In the genomic region with DNA sequence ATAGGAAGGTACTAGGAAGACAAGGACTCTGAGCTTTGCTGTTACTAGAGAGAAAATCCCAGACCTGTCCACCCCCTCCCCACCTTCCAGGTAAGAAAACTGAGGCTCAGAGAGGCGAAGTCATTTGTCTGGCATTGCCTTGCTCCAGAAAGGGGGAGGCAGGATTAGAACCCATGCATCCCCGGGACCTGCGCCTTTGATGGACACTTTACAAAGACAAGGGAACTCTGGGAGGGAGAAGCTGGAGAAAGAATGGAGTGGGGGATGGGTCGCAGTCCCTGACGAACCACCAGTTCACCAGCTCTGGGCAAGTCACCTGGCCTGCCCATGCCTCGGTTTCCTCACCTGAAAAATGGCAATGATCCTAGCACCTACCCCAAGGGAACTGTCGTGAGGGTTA, we compare ENCODE assay signal across 19 cellular contexts. TPM values are rescaled to one million over a fixed set of nuclear protein-coding genes. Genes with fewer than 3 reads are reported as not detected.
DNase-seq lines count a peak whose midpoint lies in the region; ATAC-seq and TF ChIP-seq lines count a peak whose summit lies in the region.
"Had no signal": no experiment of that assay in that cellular context is flagged by ENCODE, and none has a peak within 500 bp of the region (broad histone marks: within the 10 kb centered on the region; RNA-seq: fewer than 3 reads in every experiment).

No MANE protein-coding gene starts in this region.

- DNase-seq in HCT116 (ENCODE audit: low read depth, low spot score) (no peak), WTC11 (ENCODE audit: low spot score) (no peak), prostate gland (ENCODE audit: low spot score) (no peak), A172 (ENCODE audit: low spot score) (no peak), NCI-H2227 treated with DMSO at 0.1 percent for 48 hours (lab: John Stamatoyannopoulos, UW) (no peak), aorta (no peak)
- DNase-seq: EL, HFFc6, Karpas-422, MM.1S, NCI-H1105 treated with DMSO at 0.1 percent for 48 hours, NCI-H1694 treated with DMSO at 0.1 percent for 48 hours, NCI-H2107, NCI-H345, NCI-H526, RPMI8226, SJCRH30 had no signal

- TF ChIP-seq POLR2A in HCT116 (IDR thresholded peaks at IDR 0.05; ENCODE audit: borderline replicate concordance, extremely low read depth, insufficient read depth, insufficient read length) (no peak), prostate gland (IDR thresholded peaks at IDR 0.05) (no peak)

- no peaks in the 10 kb centered on the region for H4K20me1 ChIP-seq in HCT116 (ENCODE audit: insufficient read depth)

- H3K27ac ChIP-seq in HCT116 (ENCODE audit: low read depth, low read length), result no peak overlapping the region
- peak overlapping the region; percentile 77 to 92 for H3K27ac ChIP-seq in esophagus (ENCODE audit: low read depth in 2 of 2, low read length in 1 of 2)
- H3K27ac ChIP-seq in prostate gland, result peak overlapping the region; percentile 43 to 50
- no peak overlapping the region for H3K27ac ChIP-seq in aorta (ENCODE audit: low read depth in 1 of 2, low read length in 2 of 2)
- H3K27ac ChIP-seq: C4-2B, SJCRH30 had no signal

- H3K4me3 Mint-ChIP-seq in WTC11, result no peak overlapping the region
- H3K4me3 Mint-ChIP-seq: HFFc6 had no signal

- no peaks in the 10 kb centered on the region; the same call in 1 of the 2 replicates for H3K27me3 Mint-ChIP-seq in WTC11 (ENCODE audit: low read depth)

- H3K79me2 ChIP-seq in HCT116 (ENCODE audit: insufficient read depth, low read length), result no peaks in the 10 kb centered on the region

- 0 out of 2 replicates have a peak overlapping the region, but pooled peaks have one; percentile 53 for H3K27ac Mint-ChIP-seq in WTC11
- H3K27ac Mint-ChIP-seq: HFFc6 had no signal

- H3K36me3 ChIP-seq in HCT116 (ENCODE audit: control insufficient read depth in 1 of 2, insufficient read depth in 2 of 2, low read length in 2 of 2) (no peaks in the 10 kb centered on the region), esophagus (ENCODE audit: control insufficient read depth in 2 of 2, insufficient read depth in 2 of 2, low read length in 1 of 2) (peaks cover 0 to 2% of the 10 kb centered on the region in 2 donors), prostate gland (no peaks in the 10 kb centered on the region), aorta (ENCODE audit: control insufficient read depth in 1 of 2, insufficient read depth in 2 of 2, low read length in 1 of 2) (no peaks in the 10 kb centered on the region)
- H3K36me3 ChIP-seq: SJCRH30 had no signal

- peak overlapping the region; percentile 26; the same call in 1 of the 2 replicates for H3K4me2 ChIP-seq in HCT116 (ENCODE audit: low read length)

- H3K4me3 ChIP-seq in HCT116 (replicated peaks in 1 of 2; ENCODE audit: low read depth in 1 of 2, low read length in 2 of 2) (no peak overlapping the region), esophagus (ENCODE audit: low read depth in 1 of 2, low read length in 2 of 2) (no peak overlapping the region), prostate gland (no peak overlapping the region), aorta (ENCODE audit: low read length in 2 of 2) (no peak overlapping the region)
- H3K4me3 ChIP-seq: SJCRH30 had no signal

- H3K9ac ChIP-seq in HCT116 (ENCODE audit: low read length), result no peak overlapping the region

- 67 to 71% methylated on average over 7 of the region's 7 CpGs for WGBS in esophagus, 2 donors
- WGBS in prostate gland, result 60% methylated on average over 7 of the region's 7 CpGs
- WGBS in aorta, 2 donors, result 38 to 52% methylated on average over 7 of the region's 7 CpGs

- peaks cover 9 to 36% of the 10 kb centered on the region in 2 experiments; a peak in 3 of 4 replicates for H3K4me1 ChIP-seq in HCT116 (ENCODE audit: control insufficient read depth in 1 of 2, insufficient read depth in 2 of 2, low read length in 2 of 2)
- peaks cover 11 to 19% of the 10 kb centered on the region in 2 donors for H3K4me1 ChIP-seq in esophagus (ENCODE audit: control insufficient read depth in 2 of 2, insufficient read depth in 2 of 2, low read length in 1 of 2)
- H3K4me1 ChIP-seq in prostate gland (replicated peaks), result no peaks in the 10 kb centered on the region
- no peaks in the 10 kb centered on the region for H3K4me1 ChIP-seq in aorta (ENCODE audit: control insufficient read depth in 1 of 2, insufficient read depth in 2 of 2, low read length in 2 of 2)

- no peak for TF ChIP-seq RAD21 in HCT116 (IDR thresholded peaks at IDR 0.05; ENCODE audit: low read depth)

- H3K36me3 Mint-ChIP-seq in WTC11, result no peaks in the 10 kb centered on the region

- ATAC-seq in HCT116 (no peak), WTC11 (no peak), aorta (ENCODE audit: low FRiP score) (no peak)

- H3K9me2 ChIP-seq in HCT116 (ENCODE audit: insufficient read depth), result no peaks in the 10 kb centered on the region

- H3K27me3 ChIP-seq in HCT116 (ENCODE audit: insufficient read depth, low read length) (no peaks in the 10 kb centered on the region), esophagus (ENCODE audit: control insufficient read depth in 1 of 2, insufficient read depth in 2 of 2, low read length in 2 of 2) (no peaks in the 10 kb centered on the region), prostate gland (replicated peaks; ENCODE audit: insufficient read depth) (no peaks in the 10 kb centered on the region), aorta (ENCODE audit: control insufficient read depth in 1 of 2, insufficient read depth in 2 of 2, low read length in 1 of 2) (no peaks in the 10 kb centered on the region)
- H3K27me3 ChIP-seq: SJCRH30 had no signal

- intact Hi-C loops in HCT116 (cut with micrococcal nuclease), result no loop called here
- intact Hi-C loops in prostate gland (cut with DNase I), result no loop called here
- intact Hi-C loops in aorta (cut with DNase I), result no loop called here

- H3K9me3 Mint-ChIP-seq in WTC11, result no peaks in the 10 kb centered on the region
- H3K9me3 Mint-ChIP-seq: HFFc6 had no signal

- RAD21 ChIA-PET in HCT116 (lab: Charles Lee; ENCODE audit: low non-redundant PET in 1 of 2, low total read pairs in 2 of 2, uncharacterized antibody in 2 of 2, unreplicated experiment in 2 of 2), result no interaction called here

- TF ChIP-seq CTCF in HCT116 (IDR thresholded peaks at IDR 0.05 in 2 of 3, conservative IDR thresholded peaks at IDR 0.05 in 1 of 3; ENCODE audit: borderline replicate concordance in 1 of 3, insufficient read depth in 1 of 3, low read depth in 2 of 3, low read length in 2 of 3) (no peak), WTC11 (IDR thresholded peaks at IDR 0.05) (no peak), prostate gland (IDR thresholded peaks at IDR 0.05) (no peak)

- H3K9me3 ChIP-seq in HCT116 (ENCODE audit: control insufficient read depth in 1 of 2, insufficient read depth in 1 of 2, low read depth in 1 of 2, low read length in 2 of 2) (no peaks in the 10 kb centered on the region), esophagus (ENCODE audit: control insufficient read depth in 2 of 2, insufficient read depth in 1 of 2, low read depth in 1 of 2, low read length in 1 of 2) (no peaks in the 10 kb centered on the region), prostate gland (no peaks in the 10 kb centered on the region), aorta (ENCODE audit: control insufficient read depth, low read length) (no peaks in the 10 kb centered on the region)
- H3K9me3 ChIP-seq: SJCRH30 had no signal

- H3K4me1 Mint-ChIP-seq in WTC11, result peaks cover 11% of the 10 kb centered on the region

- BruUV-seq in HCT116 (replicated peaks; lab: Mats Ljungman, UMichigan), result no TSS peak

- H2AFZ ChIP-seq in HCT116 (ENCODE audit: low read depth, low read length, poor library complexity, severe bottlenecking), result no peak overlapping the region

- POLR2A ChIA-PET in HCT116 (lab: Charles Lee) (no interaction called here), WTC11 (lab: Charles Lee) (no interaction called here)

- CTCF ChIA-PET in HCT116 (lab: Charles Lee) (no interaction called here), WTC11 (lab: Charles Lee) (interaction anchor here (0.7 to 2.1 kb wide), 2 partner anchors 23 to 26 kb away, joined by 3 to 5 read pairs; no protein-coding TSS in a partner anchor)

TF ChIP-seq in HCT116, 20 proteins besides CTCF, POLR2A, EP300 and RAD21:
- TF ChIP-seq ZNF274 (IDR thresholded peaks at IDR 0.05; ENCODE audit: low read depth, low read length) (no peak), SIN3A (IDR thresholded peaks at IDR 0.05; ENCODE audit: low read depth) (no peak), SP1 (IDR thresholded peaks at IDR 0.05; ENCODE audit: low read depth) (no peak), TCF7L2 (IDR thresholded peaks at IDR 0.05; ENCODE audit: borderline replicate concordance, extremely low read depth, insufficient read depth, insufficient read length) (no peak), CBX3 (IDR thresholded peaks at IDR 0.05; ENCODE audit: low read depth) (no peak), FOSL1 (IDR thresholded peaks at IDR 0.05; ENCODE audit: low read depth) (no peak), EGR1 (IDR thresholded peaks at IDR 0.05; ENCODE audit: low read depth) (no peak)

TF ChIP-seq in WTC11, 78 proteins besides CTCF, POLR2A, EP300 and RAD21 (continues in another document):
- no peak for TF ChIP-seq EMX1 (CRISPR knock-in tag; IDR thresholded peaks at IDR 0.05)
- TF ChIP-seq SP1 (CRISPR knock-in tag; conservative IDR thresholded peaks at IDR 0.05), result no peak
- TF ChIP-seq ATF6 (CRISPR knock-in tag; IDR thresholded peaks at IDR 0.05), result no peak

RNA-seq across cellular contexts. Expression of gene TRPV4, which starts 10.8 kb away (rescaled TPM):
- total RNA-seq in HCT116 (2021; ENCODE audit: unreplicated experiment) (0.54 TPM), WTC11 (2021) (2.9 to 5.4 TPM (median 5.1 TPM) in 3 replicates), prostate gland (1 to 10 TPM; 4.6 to 8.0 TPM), aorta (1 to 10 TPM; 2.5 to 3.9 TPM)
- 0.30 and 0.36 TPM in 2 replicates for polyA plus RNA-seq in HCT116 (2012)
- polyA plus RNA-seq in esophagus (10 to 100 TPM in 1 of 2 donors, 1 to 10 TPM in 1; 6.7 to 10.7 TPM), aorta (1 to 10 TPM in 1 of 2 donors, under 1 TPM in 1; 0.08 to 1.3 TPM)
- total RNA-seq in A172 (2014; rRNA removed; shearing (Covaris generic)), result not detected in 2 replicates

RNA-seq across cellular contexts. Expression of gene GLTP, which starts 57.9 kb away (rescaled TPM):
- 26.6 TPM for total RNA-seq in HCT116 (2021; ENCODE audit: unreplicated experiment)
- 32.5 and 54.4 TPM in 2 replicates for polyA plus RNA-seq in HCT116 (2012)
- total RNA-seq in WTC11 (2021), result 21.6 to 25.8 TPM (median 22.8 TPM) in 3 replicates
- polyA plus RNA-seq in esophagus, result 100 to 1,000 TPM; 270 to 383 TPM
- 10 to 100 TPM; 67.2 to 87.1 TPM for total RNA-seq in prostate gland
- total RNA-seq in A172 (2014; rRNA removed; shearing (Covaris generic)), result 37.9 and 39.1 TPM in 2 replicates
- 10 to 100 TPM; 38.4 to 38.6 TPM for total RNA-seq in aorta
- 10 to 100 TPM; 25.4 to 31.7 TPM for polyA plus RNA-seq in aorta

Comparison
In these comparisons a context has a peak if more than half of its experiments do, and no peak if none do; other contexts are left out.
1. H3K27ac ChIP-seq: peak in esophagus (2 of 2) and prostate gland (2 of 2); none in HCT116 (single experiment) and aorta (0 of 2).